11 cellular contexts compared by ENCODE assay signal in genomic region chr18:58268849-58269248, GRCh38.
DNase-seq lines count a peak whose midpoint lies in the region; TF ChIP-seq lines count a peak whose summit lies in the region.
"Had no signal": no experiment of that assay in that cellular context is flagged by ENCODE, and none has a peak within 500 bp of the region (broad histone marks: within the 10 kb centered on the region; RNA-seq: fewer than 3 reads in every experiment).

No MANE protein-coding gene starts in this region.

- TF ChIP-seq CTCF in GM13976 (IDR thresholded peaks at IDR 0.05; ENCODE audit: borderline replicate concordance, control extremely low read depth, extremely low read depth, insufficient read depth, missing control alignments): no peak

- in situ Hi-C loops in GM13976 (cut with MboI; ENCODE audit: low sequenced_read_pairs, unreplicated experiment): no loop called here

- DNase-seq in AG08396 (ENCODE audit: low spot score): peak; percentile 43
- peak; percentile 62 for DNase-seq in LoVo (ENCODE audit: low spot score)
- DNase-seq in dedifferentiated amniotic fluid mesenchymal stem cell (ENCODE audit: extremely low spot score): peak; percentile 45
- peak; percentile 17 to 72 for DNase-seq in lung microvascular endothelial cell (ENCODE audit: low read depth in 2 of 2)
- no peak for DNase-seq in retina
- no peak for DNase-seq in GM13976 (ENCODE audit: low spot score)
- DNase-seq in cerebellar cortex (ENCODE audit: low spot score): no peak
- no peak for DNase-seq in SIG-M5 (lab: John Stamatoyannopoulos, UW)
- DNase-seq: activated T-cell treated with anti-CD3 and anti-CD28 coated beads, Interleukin-2, amount 50 U/mL, for 72 hours; NCI-H2081; stimulated activated CD4-positive, alpha-beta T cell treated with anti-CD3 and anti-CD28 coated beads, Interleukin-4, amount 100 ng/mL, for 4 hours had no signal

Comparison
In these comparisons a context has a peak if more than half of its experiments do, and no peak if none do; other contexts are left out.
1. DNase-seq: peak in AG08396 (single experiment), LoVo (single experiment), dedifferentiated amniotic fluid mesenchymal stem cell (single experiment) and lung microvascular endothelial cell (2 of 2); none in retina (single experiment), GM13976 (single experiment), cerebellar cortex (single experiment) and SIG-M5 (single experiment).